ENCODE assay signal across 22 cellular contexts in the genomic region with DNA sequence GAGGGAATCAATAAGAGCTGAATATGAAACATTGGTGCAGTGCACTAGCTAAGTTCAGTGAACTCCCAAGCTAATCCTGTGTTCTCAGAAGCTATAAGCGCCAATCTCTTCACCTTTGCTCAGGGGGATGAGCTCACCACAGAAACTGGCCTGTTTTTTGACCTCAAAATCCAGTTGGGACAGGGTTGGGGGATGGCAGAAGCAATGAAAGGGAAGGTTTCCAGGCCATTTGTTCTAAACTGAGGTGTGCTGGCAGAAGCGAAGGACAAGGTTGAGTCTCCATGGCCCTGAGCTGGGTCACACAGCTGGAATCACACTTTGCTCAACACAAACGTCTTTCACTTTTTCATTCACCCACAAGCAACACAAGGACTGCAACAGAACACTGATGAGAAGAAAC.
DNase-seq lines count a peak whose midpoint lies in the region; ATAC-seq and TF ChIP-seq lines count a peak whose summit lies in the region.
"Had no signal": no experiment of that assay in that cellular context is flagged by ENCODE, and none has a peak within 500 bp of the region (broad histone marks: within the 10 kb centered on the region; RNA-seq: fewer than 3 reads in every experiment).

No MANE protein-coding gene starts in this region.

- ATAC-seq in sciatic nerve (peak; percentile 70), omental fat pad (ENCODE audit: low FRiP score) (no peak)
- ATAC-seq: GM12878, HCT116, PC-3 had no signal

- no peaks in the 10 kb centered on the region for H4K20me1 ChIP-seq in hepatocyte (ENCODE audit: insufficient read depth, poor library complexity, severe bottlenecking)

- no peak overlapping the region for H3K4me3 ChIP-seq in hepatocyte
- H3K4me3 ChIP-seq: GM12878 had no signal

- H3K4me1 Mint-ChIP-seq in mesothelial cell of epicardium = peaks cover 11% of the 10 kb centered on the region
- H3K4me1 Mint-ChIP-seq: CD4-positive, alpha-beta memory T cell had no signal

- H3K9me3 ChIP-seq in hepatocyte (ENCODE audit: low read depth) = no peaks in the 10 kb centered on the region

- H3K79me2 ChIP-seq in hepatocyte = no peaks in the 10 kb centered on the region

- no peaks in the 10 kb centered on the region for H3K27me3 Mint-ChIP-seq in mesothelial cell of epicardium (ENCODE audit: low read depth)
- H3K27me3 Mint-ChIP-seq: CD4-positive, alpha-beta memory T cell had no signal

- H3K36me3 ChIP-seq in hepatocyte (replicated peaks; ENCODE audit: insufficient read depth, low read depth) = no peaks in the 10 kb centered on the region

- no peaks in the 10 kb centered on the region for H3K9me2 ChIP-seq in hepatocyte (replicated peaks; ENCODE audit: insufficient read depth)

- H3K4me2 ChIP-seq in hepatocyte = no peak overlapping the region

- WGBS in hepatocyte (ENCODE audit: low lambda C conversion rate, missing lambda C conversion rate) = 76% methylated on average over 3 of the region's 3 CpGs

- intact Hi-C loops in sciatic nerve (cut with DNase I) = no loop called here

- H3K4me3 Mint-ChIP-seq in mesothelial cell of epicardium = no peak overlapping the region
- H3K4me3 Mint-ChIP-seq: CD4-positive, alpha-beta memory T cell had no signal

- no peak overlapping the region for H2AFZ ChIP-seq in hepatocyte

- H3K4me1 ChIP-seq in hepatocyte (ENCODE audit: insufficient read depth) = peaks cover 8% of the 10 kb centered on the region

- no peak overlapping the region for H3K27ac Mint-ChIP-seq in mesothelial cell of epicardium
- H3K27ac Mint-ChIP-seq: CD4-positive, alpha-beta memory T cell had no signal

- DNase-seq in NCI-H2196 (lab: John Stamatoyannopoulos, UW; ENCODE audit: unreplicated experiment) = peak; percentile 2
- DNase-seq in NCI-H2196 treated with DMSO at 0.1 percent for 48 hours (lab: John Stamatoyannopoulos, UW; ENCODE audit: unreplicated experiment) = no peak
- DNase-seq in hepatocyte (ENCODE audit: low spot score) = peak; percentile 7
- DNase-seq in mucosa of gallbladder (ENCODE audit: low spot score) = peak; percentile 10
- no peak for DNase-seq in sciatic nerve (ENCODE audit: low spot score)
- DNase-seq in mesothelial cell of epicardium (ENCODE audit: low spot score in 2 of 2, unreplicated experiment in 2 of 2) = no peak
- no peak for DNase-seq in omental fat pad (ENCODE audit: low spot score)
- DNase-seq in OCI-M1 (lab: John Stamatoyannopoulos, UW) = no peak
- DNase-seq: 8988T, DMS153, EL, KBM-7, NCI-H1105 treated with DMSO at 0.1 percent for 48 hours, NCI-H1694, NCI-H2081 treated with DMSO at 0.1 percent for 48 hours, NCI-H226, NCI-H524, PC-3, RPMI8226 had no signal

- peak overlapping the region; percentile 17 for H3K27ac ChIP-seq in hepatocyte

- H3K9me3 Mint-ChIP-seq in mesothelial cell of epicardium = no peaks in the 10 kb centered on the region

- no peaks in the 10 kb centered on the region for H3K27me3 ChIP-seq in hepatocyte

- TF ChIP-seq CTCF in hepatocyte (IDR thresholded peaks at IDR 0.05; ENCODE audit: poor library complexity) = no peak
- TF ChIP-seq CTCF in mesothelial cell of epicardium (IDR thresholded peaks at IDR 0.05; ENCODE audit: unreplicated experiment) = no peak
- no peak for TF ChIP-seq CTCF in omental fat pad (IDR thresholded peaks at IDR 0.05)

- H3K36me3 Mint-ChIP-seq in mesothelial cell of epicardium = no peaks in the 10 kb centered on the region
- H3K36me3 Mint-ChIP-seq: CD4-positive, alpha-beta memory T cell had no signal

Comparison
In these comparisons a context has a peak if more than half of its experiments do, and no peak if none do; other contexts are left out.
1. DNase-seq: peak in NCI-H2196 (single experiment), hepatocyte (single experiment) and mucosa of gallbladder (single experiment); none in NCI-H2196 treated with DMSO at 0.1 percent for 48 hours (single experiment), sciatic nerve (single experiment), mesothelial cell of epicardium (0 of 2), omental fat pad (single experiment) and OCI-M1 (single experiment).